ENCODE assay signal across 26 cellular contexts in genomic region chr4:83381173-83381572, GRCh38.
"Had no signal": no experiment of that assay in that cellular context is flagged by ENCODE, and none has a peak within 500 bp of the region (broad histone marks: within the 10 kb centered on the region; RNA-seq: fewer than 3 reads in every experiment).

No MANE protein-coding gene starts in this region.

- H3K27ac Mint-ChIP-seq: activated CD4-positive, alpha-beta T cell treated with anti-CD3 and anti-CD28 coated beads for 36 hours; activated CD8-positive, alpha-beta memory T cell treated with anti-CD3 and anti-CD28 coated beads, Interleukin-2, amount 10 ng/mL, durations not matched to agents 7 days and 5 days; activated CD8-positive, alpha-beta T cell treated with anti-CD3 and anti-CD28 coated beads, Interleukin-2, amount 10 ng/mL, durations not matched to agents 7 days and 5 days; activated naive CD4-positive, alpha-beta T cell treated with anti-CD3 and anti-CD28 coated beads, Interleukin-2, amount 50 U/mL, for 72 hours; endodermal cell; immature natural killer cell; natural killer cell treated with Interleukin-12 subunit alpha and Interleukin-12 subunit beta and Interleukin-15 and Interleukin-18, amount 100 ng/mL, for 72 hours; progenitor cell of endocrine pancreas had no signal

- H3K4me3 Mint-ChIP-seq: activated CD4-positive, alpha-beta T cell treated with anti-CD3 and anti-CD28 coated beads for 36 hours; activated CD8-positive, alpha-beta memory T cell treated with anti-CD3 and anti-CD28 coated beads, Interleukin-2, amount 10 ng/mL, durations not matched to agents 7 days and 5 days; activated CD8-positive, alpha-beta T cell treated with anti-CD3 and anti-CD28 coated beads, Interleukin-2, amount 10 ng/mL, durations not matched to agents 7 days and 5 days; endodermal cell; immature natural killer cell; natural killer cell treated with Interleukin-12 subunit alpha and Interleukin-12 subunit beta and Interleukin-15 and Interleukin-18, amount 100 ng/mL, for 72 hours had no signal

- H3K9me3 Mint-ChIP-seq: natural killer cell treated with Interleukin-12 subunit alpha and Interleukin-12 subunit beta and Interleukin-15 and Interleukin-18, amount 100 ng/mL, for 72 hours had no signal

- H3K4me1 Mint-ChIP-seq: activated CD4-positive, alpha-beta T cell treated with anti-CD3 and anti-CD28 coated beads for 36 hours; activated CD8-positive, alpha-beta memory T cell treated with anti-CD3 and anti-CD28 coated beads, Interleukin-2, amount 10 ng/mL, durations not matched to agents 7 days and 5 days; endodermal cell; immature natural killer cell had no signal

- H3K36me3 ChIP-seq: gastroesophageal sphincter, heart left ventricle, left lung, lower lobe of right lung, right lobe of liver, transverse colon, uterus had no signal

- H3K4me1 ChIP-seq: gastroesophageal sphincter, heart left ventricle, left lung, lower lobe of right lung, right lobe of liver, testis, transverse colon, uterus had no signal

- H3K9me3 ChIP-seq: testis, transverse colon, uterus had no signal

- H3K4me3 ChIP-seq: gastroesophageal sphincter, heart left ventricle, left lung, lower lobe of right lung, right lobe of liver, testis, transverse colon, uterus had no signal

- H3K27me3 Mint-ChIP-seq: activated CD8-positive, alpha-beta memory T cell treated with anti-CD3 and anti-CD28 coated beads, Interleukin-2, amount 10 ng/mL, durations not matched to agents 7 days and 5 days; progenitor cell of endocrine pancreas had no signal

- H3K27ac ChIP-seq: gastroesophageal sphincter, heart left ventricle, left lung, lower lobe of right lung, right lobe of liver, testis, transverse colon had no signal

- ATAC-seq: activated CD4-positive, alpha-beta T cell treated with anti-CD3 and anti-CD28 coated beads for 36 hours; activated CD8-positive, alpha-beta memory T cell treated with anti-CD3 and anti-CD28 coated beads, Interleukin-2, amount 10 ng/mL, durations not matched to agents 7 days and 5 days; activated CD8-positive, alpha-beta T cell treated with anti-CD3 and anti-CD28 coated beads, Interleukin-2, amount 10 ng/mL, durations not matched to agents 7 days and 5 days; activated naive CD4-positive, alpha-beta T cell treated with anti-CD3 and anti-CD28 coated beads, Interleukin-2, amount 50 U/mL, for 72 hours; gastroesophageal sphincter; heart left ventricle; left lung; lower lobe of right lung; natural killer cell treated with Interleukin-12 subunit alpha and Interleukin-12 subunit beta and Interleukin-15 and Interleukin-18, amount 100 ng/mL, for 72 hours; right lobe of liver had no signal

- DNase-seq: activated CD4-positive, alpha-beta T cell treated with anti-CD3 and anti-CD28 coated beads for 36 hours; activated CD4-positive, CD25-positive, alpha-beta regulatory T cell; activated CD8-positive, alpha-beta memory T cell treated with anti-CD3 and anti-CD28 coated beads, Interleukin-2, amount 10 ng/mL, durations not matched to agents 7 days and 5 days; activated CD8-positive, alpha-beta T cell treated with anti-CD3 and anti-CD28 coated beads, Interleukin-2, amount 10 ng/mL, durations not matched to agents 7 days and 5 days; activated naive CD4-positive, alpha-beta T cell; activated T-cell treated with anti-CD3 and anti-CD28 coated beads, Interleukin-2, amount 50 U/mL, for 48 hours; anterior cingulate cortex; cortex of kidney; endodermal cell; heart left ventricle; hypothalamus; immature natural killer cell; kidney glomerular epithelial cell; left lung; lower lobe of right lung; mesendoderm; right lobe of liver; stimulated activated CD4-positive, alpha-beta T cell treated with anti-CD3 and anti-CD28 coated beads, Interleukin-2, amount 100 ng/mL, for 48 hours; stimulated activated naive CD4-positive, alpha-beta T cell treated with Interleukin-2 at 50 U/mL for 16 hours; testis; transverse colon; uterus had no signal

- H3K27me3 ChIP-seq: gastroesophageal sphincter, heart left ventricle, left lung, right lobe of liver, testis, transverse colon, uterus had no signal
